ENCODE assay signal across 10 cellular contexts in genomic region chr2:9639000-9639602, GRCh38. TPM values are rescaled to one million over a fixed set of nuclear protein-coding genes. Genes with fewer than 3 reads are reported as not detected.
DNase-seq lines count a peak whose midpoint lies in the region; ATAC-seq and TF ChIP-seq lines count a peak whose summit lies in the region.
"Had no signal": no experiment of that assay in that cellular context is flagged by ENCODE, and none has a peak within 500 bp of the region (broad histone marks: within the 10 kb centered on the region; RNA-seq: fewer than 3 reads in every experiment).

No MANE protein-coding gene starts in this region.

- ATAC-seq in right cardiac atrium (peak; percentile 22 to 47), HG02642 (IDR thresholded peaks at IDR 0.05; ENCODE audit: poor library complexity, unreplicated experiment) (no peak), GM18870 (IDR thresholded peaks at IDR 0.05; ENCODE audit: unreplicated experiment) (no peak)
- ATAC-seq: activated CD8-positive, alpha-beta T cell treated with anti-CD3 and anti-CD28 coated beads, Interleukin-2, amount 10 ng/mL, durations not matched to agents 7 days and 5 days had no signal

- no peaks in the 10 kb centered on the region for H3K36me3 ChIP-seq in BLaER1 treated with 17β-estradiol and CSF1 and Interleukin-3, amounts not matched to agents 10 nM and 100 nM
- no peaks in the 10 kb centered on the region for H3K36me3 ChIP-seq in smooth muscle cell (ENCODE audit: low read depth)

- 42% methylated on average over 6 of the region's 6 CpGs for WGBS in right cardiac atrium
- WGBS in smooth muscle cell (ENCODE audit: low lambda C conversion rate), result 36% methylated on average over 6 of the region's 6 CpGs

- H3K9me3 ChIP-seq in BLaER1 treated with 17β-estradiol and CSF1 and Interleukin-3, amounts not matched to agents 10 nM and 100 nM (replicated peaks in 1 of 11), result no peaks in the 10 kb centered on the region
- H3K9me3 ChIP-seq in right cardiac atrium (ENCODE audit: control insufficient read depth, low read length), result no peaks in the 10 kb centered on the region
- no peaks in the 10 kb centered on the region for H3K9me3 ChIP-seq in smooth muscle cell (replicated peaks; ENCODE audit: low read depth)

- no peak overlapping the region for H2AFZ ChIP-seq in smooth muscle cell (ENCODE audit: low read depth)

- no peak overlapping the region for H3K27ac ChIP-seq in BLaER1 treated with 17β-estradiol and CSF1 and Interleukin-3, amounts not matched to agents 10 nM and 100 nM
- peak overlapping the region; percentile 97 for H3K27ac ChIP-seq in angular gyrus (ENCODE audit: low read depth, low read length)
- peak overlapping the region; percentile 25 for H3K27ac ChIP-seq in right cardiac atrium (ENCODE audit: low read length)
- peak overlapping the region; percentile 45 for H3K27ac ChIP-seq in smooth muscle cell (ENCODE audit: low read depth)

- H3K79me2 ChIP-seq in smooth muscle cell (ENCODE audit: low read depth), result no peaks in the 10 kb centered on the region

- H3K9ac ChIP-seq in BLaER1 treated with 17β-estradiol and CSF1 and Interleukin-3, amounts not matched to agents 10 nM and 100 nM, result peak overlapping the region in 1 of 11 experiments; percentile 2; a peak in 1 of 22 replicates
- H3K9ac ChIP-seq in smooth muscle cell (ENCODE audit: low read depth), result no peak overlapping the region

- H3K4me2 ChIP-seq in BLaER1 treated with 17β-estradiol and CSF1 and Interleukin-3, amounts not matched to agents 10 nM and 100 nM, result peak overlapping the region in 10 of 11 experiments; percentile 16 to 94 (median 30); a peak in 16 of 22 replicates
- peak overlapping the region; percentile 57 for H3K4me2 ChIP-seq in smooth muscle cell

- no peaks in the 10 kb centered on the region for H4K20me1 ChIP-seq in BLaER1 treated with 17β-estradiol and CSF1 and Interleukin-3, amounts not matched to agents 10 nM and 100 nM
- no peaks in the 10 kb centered on the region for H4K20me1 ChIP-seq in smooth muscle cell (ENCODE audit: low read depth)

- H3F3A ChIP-seq in smooth muscle cell (ENCODE audit: low read depth), result peaks cover 4% of the 10 kb centered on the region

- H3K4me3 ChIP-seq in BLaER1 treated with 17β-estradiol and CSF1 and Interleukin-3, amounts not matched to agents 10 nM and 100 nM, result no peak overlapping the region
- no peak overlapping the region for H3K4me3 ChIP-seq in right cardiac atrium (ENCODE audit: low read length)
- no peak overlapping the region for H3K4me3 ChIP-seq in smooth muscle cell

- DNase-seq in right cardiac atrium, result peak in 1 of 3 donors; percentile 61
- no peak for DNase-seq in smooth muscle cell (lab: John Stamatoyannopoulos, UW; ENCODE audit: unreplicated experiment)
- no peak for DNase-seq in NCI-H1105 treated with DMSO at 0.1 percent for 48 hours (lab: John Stamatoyannopoulos, UW)
- no peak for DNase-seq in stimulated activated CD4-positive, alpha-beta T cell treated with anti-CD3 and anti-CD28 coated beads, Interleukin-4, amount 100 ng/mL, for 4 hours
- DNase-seq: activated CD8-positive, alpha-beta T cell treated with anti-CD3 and anti-CD28 coated beads, Interleukin-2, amount 10 ng/mL, durations not matched to agents 7 days and 5 days; mesendoderm had no signal

- H3K4me1 ChIP-seq in BLaER1 treated with 17β-estradiol and CSF1 and Interleukin-3, amounts not matched to agents 10 nM and 100 nM, result peaks cover 36 to 77% (median 69%) of the 10 kb centered on the region in 10 experiments
- H3K4me1 ChIP-seq in right cardiac atrium (ENCODE audit: control insufficient read depth, insufficient read depth, low read length) (no peaks in the 10 kb centered on the region), smooth muscle cell (ENCODE audit: low read depth) (peaks cover 11% of the 10 kb centered on the region)

- intact Hi-C loops in right cardiac atrium (cut with DNase I), result no loop called here

- no peaks in the 10 kb centered on the region for H3K27me3 ChIP-seq in BLaER1 treated with 17β-estradiol and CSF1 and Interleukin-3, amounts not matched to agents 10 nM and 100 nM
- H3K27me3 ChIP-seq in right cardiac atrium (ENCODE audit: control insufficient read depth, insufficient read depth), result no peaks in the 10 kb centered on the region
- H3K27me3 ChIP-seq in smooth muscle cell (ENCODE audit: low read depth), result no peaks in the 10 kb centered on the region

- no peak for TF ChIP-seq CTCF in smooth muscle cell (IDR thresholded peaks at IDR 0.05; ENCODE audit: borderline replicate concordance, insufficient read depth, poor library complexity, severe bottlenecking)

RNA-seq across cellular contexts. Expression of gene YWHAQ, which starts 8.3 kb away (rescaled TPM):
- total RNA-seq in right cardiac atrium, result 100 to 1,000 TPM; 154 to 201 (median 168) TPM
- polyA plus RNA-seq in right cardiac atrium, result 128 TPM
- 376 and 417 TPM in 2 replicates for total RNA-seq in smooth muscle cell
- polyA plus RNA-seq in smooth muscle cell, result 300 and 324 TPM in 2 replicates

Comparison
In these comparisons a context has a peak if more than half of its experiments do, and no peak if none do; other contexts are left out.
1. H3K27ac ChIP-seq: peak in angular gyrus (single experiment), right cardiac atrium (single experiment) and smooth muscle cell (single experiment); none in BLaER1 treated with 17β-estradiol and CSF1 and Interleukin-3, amounts not matched to agents 10 nM and 100 nM (0 of 11).
2. ATAC-seq: peak in right cardiac atrium (2 of 2); none in HG02642 (single experiment) and GM18870 (single experiment).